Comparison of ENCODE assay signal across 19 cellular contexts in the genomic region with DNA sequence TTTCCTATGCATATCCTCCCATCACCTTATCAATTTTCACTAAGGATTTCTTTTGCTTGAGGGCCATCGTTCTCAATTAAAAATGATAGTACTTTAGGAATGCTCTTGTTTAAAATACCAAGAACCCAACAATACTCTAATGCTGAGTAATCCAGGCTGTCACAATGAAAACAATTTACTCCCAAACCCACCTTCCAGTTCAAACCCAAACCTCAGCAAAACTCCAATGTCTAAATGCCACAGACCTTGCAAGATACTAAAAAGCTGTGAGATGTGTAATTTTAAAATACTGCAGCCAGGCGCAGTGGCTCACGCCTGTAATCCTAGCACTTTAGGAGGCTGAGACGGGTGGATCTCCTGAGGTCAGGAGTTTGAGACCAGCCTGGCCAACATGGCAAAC.
DNase-seq lines count a peak whose midpoint lies in the region; ATAC-seq, FAIRE-seq and TF ChIP-seq lines count a peak whose summit lies in the region.
"Had no signal": no experiment of that assay in that cellular context is flagged by ENCODE, and none has a peak within 500 bp of the region (broad histone marks: within the 10 kb centered on the region; RNA-seq: fewer than 3 reads in every experiment).

No MANE protein-coding gene starts in this region.

- H3K4me1 Mint-ChIP-seq in HFFc6 (ENCODE audit: low read depth): peaks cover 72% of the 10 kb centered on the region
- H3K4me1 Mint-ChIP-seq in astrocyte (ENCODE audit: low read depth, unreplicated experiment): peaks cover 22% of the 10 kb centered on the region
- H3K4me1 Mint-ChIP-seq: activated naive CD4-positive, alpha-beta T cell treated with anti-CD3 and anti-CD28 coated beads, Interleukin-2, amount 10 ng/mL, durations not matched to agents 7 days and 5 days had no signal

- H3K9me3 Mint-ChIP-seq in HFFc6: no peaks in the 10 kb centered on the region
- H3K9me3 Mint-ChIP-seq in astrocyte (ENCODE audit: unreplicated experiment): no peaks in the 10 kb centered on the region
- H3K9me3 Mint-ChIP-seq: neural crest cell had no signal

- H3K27me3 Mint-ChIP-seq in HFFc6 (ENCODE audit: insufficient read depth) (no peaks in the 10 kb centered on the region), astrocyte (ENCODE audit: low read depth, unreplicated experiment) (no peaks in the 10 kb centered on the region)
- H3K27me3 Mint-ChIP-seq: activated naive CD4-positive, alpha-beta T cell treated with anti-CD3 and anti-CD28 coated beads, Interleukin-2, amount 10 ng/mL, durations not matched to agents 7 days and 5 days; activated T-cell treated with anti-CD3 and anti-CD28 coated beads, Interleukin-2, amount 50 U/mL, for 24 hours; CD4-positive, alpha-beta T cell had no signal

- H3K9me3 ChIP-seq in astrocyte (ENCODE audit: insufficient read depth, low read depth, low read length) (no peaks in the 10 kb centered on the region), iPS-20b (ENCODE audit: insufficient read depth, low read depth, low read length) (no peaks in the 10 kb centered on the region), MM.1S (replicated peaks; ENCODE audit: insufficient read depth, low read length) (no peaks in the 10 kb centered on the region)

- H3K4me3 ChIP-seq in astrocyte (ENCODE audit: insufficient read depth, low read depth, low read length) (no peak overlapping the region), iPS-20b (ENCODE audit: low read length) (no peak overlapping the region), MM.1S (ENCODE audit: low read length) (no peak overlapping the region)

- no peaks in the 10 kb centered on the region for H3K36me3 Mint-ChIP-seq in HFFc6 (ENCODE audit: low read depth)
- H3K36me3 Mint-ChIP-seq in astrocyte (ENCODE audit: low read depth, unreplicated experiment): no peaks in the 10 kb centered on the region
- H3K36me3 Mint-ChIP-seq: activated naive CD4-positive, alpha-beta T cell treated with anti-CD3 and anti-CD28 coated beads, Interleukin-2, amount 10 ng/mL, durations not matched to agents 7 days and 5 days had no signal

- H3K79me2 ChIP-seq in astrocyte (ENCODE audit: insufficient read depth, low read length): no peaks in the 10 kb centered on the region
- no peaks in the 10 kb centered on the region for H3K79me2 ChIP-seq in MM.1S (ENCODE audit: low read length)

- peak overlapping the region; percentile 31 for H3K4me3 Mint-ChIP-seq in HFFc6
- H3K4me3 Mint-ChIP-seq in astrocyte (ENCODE audit: unreplicated experiment): no peak overlapping the region
- H3K4me3 Mint-ChIP-seq: activated CD8-positive, alpha-beta T cell treated with anti-CD3 and anti-CD28 coated beads, Interleukin-2, amount 10 ng/mL, durations not matched to agents 7 days and 5 days; activated naive CD4-positive, alpha-beta T cell treated with anti-CD3 and anti-CD28 coated beads, Interleukin-2, amount 10 ng/mL, durations not matched to agents 7 days and 5 days; activated T-cell treated with anti-CD3 and anti-CD28 coated beads, Interleukin-2, amount 50 U/mL, for 24 hours; CD4-positive, alpha-beta T cell; neural crest cell had no signal

- no peaks in the 10 kb centered on the region for H3F3A ChIP-seq in MM.1S (ENCODE audit: insufficient read depth, low read length)

- H3K4me2 ChIP-seq in astrocyte (ENCODE audit: low read length) (peak overlapping the region; percentile 39), MM.1S (ENCODE audit: low read depth, low read length) (no peak overlapping the region)

- H3K27me3 ChIP-seq in astrocyte (ENCODE audit: insufficient read depth, low read length) (no peaks in the 10 kb centered on the region), iPS-20b (ENCODE audit: insufficient read depth, low read length) (no peaks in the 10 kb centered on the region), MM.1S (replicated peaks; ENCODE audit: insufficient read depth, low read length) (no peaks in the 10 kb centered on the region)
- H3K27me3 ChIP-seq: foreskin keratinocyte had no signal

- no peak for ATAC-seq in GM21423 (IDR thresholded peaks at IDR 0.05; ENCODE audit: unreplicated experiment)
- no peak for ATAC-seq in HG02610 (IDR thresholded peaks at IDR 0.05; ENCODE audit: unreplicated experiment)
- no peak for ATAC-seq in HG02981 (IDR thresholded peaks at IDR 0.05; ENCODE audit: unreplicated experiment)
- ATAC-seq: activated CD8-positive, alpha-beta T cell treated with anti-CD3 and anti-CD28 coated beads, Interleukin-2, amount 10 ng/mL, durations not matched to agents 7 days and 5 days; foreskin keratinocyte had no signal

- H2AFZ ChIP-seq in astrocyte (ENCODE audit: low read depth, low read length) (no peak overlapping the region), MM.1S (ENCODE audit: low read length) (no peak overlapping the region)

- TF ChIP-seq CTCF in HFFc6 (IDR thresholded peaks at IDR 0.05) (no peak), astrocyte (IDR thresholded peaks at IDR 0.05; ENCODE audit: insufficient read depth, low read depth, low read length) (no peak), MM.1S (IDR thresholded peaks at IDR 0.05; ENCODE audit: low read length) (no peak)

- no peaks in the 10 kb centered on the region for H3K9me2 ChIP-seq in MM.1S (replicated peaks; ENCODE audit: insufficient read depth, low read length)

- DNase-seq in AG08395 (ENCODE audit: low spot score) (peak; percentile 17), HFFc6 (peak; percentile 55), astrocyte (ENCODE audit: low read depth) (peak; percentile 87), MM.1S (no peak)
- DNase-seq: activated CD8-positive, alpha-beta T cell treated with anti-CD3 and anti-CD28 coated beads, Interleukin-2, amount 10 ng/mL, durations not matched to agents 7 days and 5 days; activated naive CD4-positive, alpha-beta T cell treated with anti-CD3 and anti-CD28 coated beads, Interleukin-2, amount 10 ng/mL, durations not matched to agents 7 days and 5 days; activated T-cell treated with anti-CD3 and anti-CD28 coated beads, Interleukin-2, amount 50 U/mL, for 24 hours; CD4-positive, alpha-beta T cell; DMS153; foreskin keratinocyte; NCI-H1694; NCI-H2227 treated with DMSO at 0.1 percent for 48 hours; T-helper 9 cell had no signal

- H3K27ac ChIP-seq in astrocyte (ENCODE audit: low read depth, low read length) (no peak overlapping the region), iPS-20b (ENCODE audit: low read length) (peak overlapping the region; percentile 27), MM.1S (ENCODE audit: low read length) (no peak overlapping the region)
- H3K27ac ChIP-seq: foreskin keratinocyte had no signal

- H3K4me1 ChIP-seq in astrocyte (ENCODE audit: insufficient read depth, low read length) (peaks cover 10% of the 10 kb centered on the region), iPS-20b (ENCODE audit: insufficient read depth, low read length) (peaks cover 38% of the 10 kb centered on the region), MM.1S (ENCODE audit: low read length) (no peaks in the 10 kb centered on the region)

- FAIRE-seq in astrocyte (lab: Jason Lieb, UNC): no peak
- FAIRE-seq: colon had no signal

- H3K27ac Mint-ChIP-seq in HFFc6: peak overlapping the region; percentile 72; the same call in 1 of the 2 replicates
- peak overlapping the region; percentile 23 for H3K27ac Mint-ChIP-seq in astrocyte (ENCODE audit: unreplicated experiment)
- H3K27ac Mint-ChIP-seq: activated CD8-positive, alpha-beta T cell treated with anti-CD3 and anti-CD28 coated beads, Interleukin-2, amount 10 ng/mL, durations not matched to agents 7 days and 5 days; activated naive CD4-positive, alpha-beta T cell treated with anti-CD3 and anti-CD28 coated beads, Interleukin-2, amount 10 ng/mL, durations not matched to agents 7 days and 5 days; activated T-cell treated with anti-CD3 and anti-CD28 coated beads, Interleukin-2, amount 50 U/mL, for 24 hours; CD4-positive, alpha-beta T cell had no signal

- H3K9ac ChIP-seq in astrocyte (ENCODE audit: low read length) (no peak overlapping the region), iPS-20b (ENCODE audit: low read depth, low read length) (0 out of 2 replicates have a peak overlapping the region, but pooled peaks have one; percentile 6), MM.1S (ENCODE audit: low read length) (no peak overlapping the region)

- H4K20me1 ChIP-seq in astrocyte (ENCODE audit: insufficient read depth, low read length) (no peaks in the 10 kb centered on the region), MM.1S (ENCODE audit: insufficient read depth, low read length) (no peaks in the 10 kb centered on the region)

- H3K36me3 ChIP-seq in astrocyte (ENCODE audit: insufficient read depth, low read length) (no peaks in the 10 kb centered on the region), iPS-20b (ENCODE audit: insufficient read depth, low read depth, low read length) (no peaks in the 10 kb centered on the region), MM.1S (replicated peaks; ENCODE audit: insufficient read depth, low read length) (no peaks in the 10 kb centered on the region)
